ENCODE assay signal across 19 cellular contexts in the genomic region with DNA sequence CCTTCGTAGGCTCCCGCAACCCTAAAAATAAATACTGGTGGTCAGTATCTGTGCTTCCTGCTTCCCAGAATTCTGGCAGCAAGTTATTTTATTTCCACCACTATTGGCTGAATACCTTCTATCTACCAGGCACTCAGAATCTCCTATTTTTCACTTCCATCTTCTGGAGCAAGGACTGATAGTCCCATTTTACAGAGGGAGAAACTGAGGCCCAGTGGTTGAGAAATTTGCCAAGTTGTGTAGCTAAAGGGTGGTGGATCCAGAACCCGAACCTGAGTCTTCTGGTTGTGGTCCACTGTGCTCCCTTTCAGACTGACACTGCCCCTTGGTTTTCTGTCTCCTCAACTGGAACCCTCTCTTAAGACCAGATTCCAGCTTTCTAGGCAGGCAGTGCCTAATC.
"Had no signal": no experiment of that assay in that cellular context is flagged by ENCODE, and none has a peak within 500 bp of the region (broad histone marks: within the 10 kb centered on the region; RNA-seq: fewer than 3 reads in every experiment).

No MANE protein-coding gene starts in this region.

- ATAC-seq: left ventricle myocardium superior had no signal

- H3K9me3 Mint-ChIP-seq: activated B cell treated with CpG ODN at 0.5 μM for 24 hours; activated CD4-positive, alpha-beta T cell treated with anti-CD3 and anti-CD28 coated beads, Interleukin-2, amount 10 ng/mL, durations not matched to agents 7 days and 5 days; nephron had no signal

- H3K36me3 ChIP-seq: right atrium auricular region, transverse colon had no signal

- H3K27me3 ChIP-seq: right atrium auricular region, transverse colon had no signal

- DNase-seq: activated B cell treated with CpG ODN at 0.5 μM for 24 hours; activated CD4-positive, alpha-beta T cell treated with anti-CD3 and anti-CD28 coated beads, Interleukin-2, amount 10 ng/mL, durations not matched to agents 7 days and 5 days; activated CD8-positive, alpha-beta memory T cell treated with anti-CD3 and anti-CD28 coated beads for 24 hours; activated naive CD4-positive, alpha-beta T cell; anterior cingulate cortex; dermis blood vessel endothelial cell; hippocampal formation; left ventricle myocardium superior; mesenchymal stem cell; nucleus accumbens; posterior cingulate gyrus; small intestine; stimulated activated CD4-positive, alpha-beta T cell treated with anti-CD3 and anti-CD28 coated beads, Interleukin-4, amount 100 ng/mL, for 24 hours; stimulated activated naive CD4-positive, alpha-beta T cell treated with Interleukin-2 at 50 U/mL for 16 hours; substantia nigra; T-helper 2 cell had no signal

- H3K27ac Mint-ChIP-seq: activated B cell treated with CpG ODN at 0.5 μM for 24 hours; activated CD4-positive, alpha-beta T cell treated with anti-CD3 and anti-CD28 coated beads, Interleukin-2, amount 10 ng/mL, durations not matched to agents 7 days and 5 days had no signal

- H3K27me3 Mint-ChIP-seq: activated B cell treated with CpG ODN at 0.5 μM for 24 hours had no signal

- H3K4me3 Mint-ChIP-seq: activated B cell treated with CpG ODN at 0.5 μM for 24 hours; activated CD4-positive, alpha-beta T cell treated with anti-CD3 and anti-CD28 coated beads, Interleukin-2, amount 10 ng/mL, durations not matched to agents 7 days and 5 days; nephron had no signal

- FAIRE-seq: small intestine had no signal

- H3K9me3 ChIP-seq: right atrium auricular region, transverse colon had no signal

- H3K4me3 ChIP-seq: right atrium auricular region, transverse colon had no signal
